In the genomic region with DNA sequence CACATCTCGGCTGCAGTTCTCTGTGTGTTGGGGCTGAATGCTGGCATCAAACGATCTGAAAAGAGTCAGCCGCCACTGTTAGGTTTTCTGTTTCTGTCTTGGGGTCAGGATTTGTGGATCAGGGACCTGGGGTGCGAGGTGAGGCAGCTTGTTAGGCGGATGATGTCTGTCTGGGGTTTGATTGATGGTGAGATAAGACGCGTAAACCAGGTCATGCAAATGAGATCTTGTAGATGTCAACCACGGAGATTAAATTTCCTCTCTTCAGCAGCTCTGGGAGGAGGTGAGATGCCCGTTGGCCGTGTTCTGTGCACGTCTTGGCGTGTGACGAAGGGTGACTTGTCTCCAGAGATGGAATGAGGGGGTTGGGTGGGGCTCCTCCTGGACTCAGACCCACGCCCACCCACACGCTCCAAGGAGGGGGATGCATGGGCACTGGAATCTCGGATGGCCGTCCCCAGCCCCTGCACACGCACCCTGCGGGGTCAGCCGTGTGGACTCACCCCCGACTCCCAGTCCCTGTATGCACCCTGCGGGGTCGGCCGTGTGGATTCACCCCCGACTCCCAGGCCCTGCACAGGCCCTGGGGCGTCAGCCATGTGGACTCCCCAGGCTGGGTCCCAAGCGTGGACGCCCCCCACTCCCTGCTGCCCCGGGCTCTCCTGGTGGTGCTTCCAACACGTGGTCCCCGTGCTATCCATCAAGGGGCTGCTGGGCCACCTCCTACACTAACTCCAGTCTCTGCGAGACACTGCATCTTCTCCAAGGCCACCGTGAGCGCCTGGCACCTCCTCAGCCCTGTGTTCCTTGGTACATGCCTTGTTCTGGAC, we compare ENCODE assay signal across 11 cellular contexts. TPM values are rescaled to one million over a fixed set of nuclear protein-coding genes. Genes with fewer than 3 reads are reported as not detected.
DNase-seq lines count a peak whose midpoint lies in the region; ATAC-seq and TF ChIP-seq lines count a peak whose summit lies in the region.
"Had no signal": no experiment of that assay in that cellular context is flagged by ENCODE, and none has a peak within 500 bp of the region (broad histone marks: within the 10 kb centered on the region; RNA-seq: fewer than 3 reads in every experiment).

No MANE protein-coding gene starts in this region.

- CTCF ChIA-PET in PC-3 (lab: Charles Lee), result no interaction called here

- H3K9ac ChIP-seq in PC-3 (ENCODE audit: low read length), result no peak overlapping the region

- H3K27me3 Mint-ChIP-seq in natural killer cell (ENCODE audit: low read depth in 2 of 2), result no peaks in the 10 kb centered on the region

- POLR2A ChIA-PET in PC-3 (lab: Charles Lee; ENCODE audit: unreplicated experiment), result no interaction called here

- intact Hi-C loops in natural killer cell (cut with micrococcal nuclease), result loop anchor here (2.0 kb wide), 1 partner anchor 16 kb away; the partner anchor contains the start of gene UVSSA
- intact Hi-C loops in thyroid gland (cut with DNase I), result no loop called here
- intact Hi-C loops in PC-3 (cut with micrococcal nuclease), result no loop called here

- no peaks in the 10 kb centered on the region for H4K20me1 ChIP-seq in PC-3 (ENCODE audit: low read length)

- H3F3A ChIP-seq in PC-3 (ENCODE audit: low read length, unreplicated experiment), result no peaks in the 10 kb centered on the region

- TF ChIP-seq POLR2A in erythroblast (IDR thresholded peaks at IDR 0.05; ENCODE audit: low read length), result no peak
- no peak for TF ChIP-seq POLR2A in thyroid gland (IDR thresholded peaks at IDR 0.05)

- H3K36me3 ChIP-seq in thyroid gland (peaks cover 17 to 22% of the 10 kb centered on the region in 2 donors), PC-3 (ENCODE audit: low read depth, low read length) (peaks cover 11% of the 10 kb centered on the region)

- H3K36me3 Mint-ChIP-seq in natural killer cell, result peaks cover 6% of the 10 kb centered on the region

- H3K79me2 ChIP-seq in PC-3 (ENCODE audit: low read length), result peaks cover 18% of the 10 kb centered on the region; the same call in 1 of the 2 replicates

- H3K27ac ChIP-seq in thyroid gland, result no peak overlapping the region
- no peak overlapping the region for H3K27ac ChIP-seq in PC-3 (ENCODE audit: low read length)
- H3K27ac ChIP-seq: epithelial cell of prostate had no signal

- H3K9me3 ChIP-seq in thyroid gland, result no peaks in the 10 kb centered on the region
- H3K9me3 ChIP-seq in PC-3 (ENCODE audit: low read length), result no peaks in the 10 kb centered on the region

- WGBS in thyroid gland, 2 donors, result 89 to 93% methylated on average over 23 to 34 of the region's 34 CpGs

- H3K9me3 Mint-ChIP-seq in natural killer cell, result peaks cover 0 to 2% of the 10 kb centered on the region in 2 donors

- H3K4me1 Mint-ChIP-seq in natural killer cell, result peaks cover 30 to 42% of the 10 kb centered on the region in 2 donors

- H3K4me3 ChIP-seq in thyroid gland (replicated peaks in 1 of 3) (no peak overlapping the region), PC-3 (ENCODE audit: low read length) (no peak overlapping the region)

- peak overlapping the region; percentile 64 to 96 for H3K27ac Mint-ChIP-seq in natural killer cell

- ATAC-seq in natural killer cell (peak; percentile 77 to 86 (median 84)), GM19351 (IDR thresholded peaks at IDR 0.05; ENCODE audit: unreplicated experiment) (no peak), PC-3 (no peak)

- H2AFZ ChIP-seq in PC-3 (ENCODE audit: low read length), result no peak overlapping the region

- H3K4me3 Mint-ChIP-seq in natural killer cell, result peak overlapping the region; percentile 61

- TF ChIP-seq CTCF in natural killer cell (IDR thresholded peaks at IDR 0.05) (no peak), thyroid gland (IDR thresholded peaks at IDR 0.05) (no peak), PC-3 (conservative IDR thresholded peaks at IDR 0.05; ENCODE audit: low read depth, low read length) (no peak)

- DNase-seq in T-helper 2 cell, result peak in 4 of 5 experiments; percentile 54 to 95 (median 72)
- DNase-seq in activated T-helper 1 cell treated with Interleukin-2 at 50 U/mL for 16 hours (ENCODE audit: low read depth), result peak; percentile 49
- no peak for DNase-seq in natural killer cell
- peak; percentile 45 to 71 for DNase-seq in stimulated activated CD8-positive, alpha-beta memory T cell treated with anti-CD3 and anti-CD28 coated beads, Interleukin-7, amount 100 ng/mL, for 48 hours (ENCODE audit: extremely low read depth in 1 of 2, low read depth in 1 of 2)
- DNase-seq in erythroblast (lab: John Stamatoyannopoulos, UW), result no peak
- DNase-seq in thyroid gland, result no peak
- DNase-seq in PC-3, result no peak
- DNase-seq: GDM1, NCI-H510A treated with DMSO at 0.1 percent for 48 hours had no signal

- H3K4me2 ChIP-seq in PC-3 (ENCODE audit: low read length), result no peak overlapping the region

- no TSS peak for BruUV-seq in PC-3 (replicated peaks; lab: Mats Ljungman, UMichigan)

- no peaks in the 10 kb centered on the region for H3K9me2 ChIP-seq in PC-3 (replicated peaks; ENCODE audit: low read length)

- no peaks in the 10 kb centered on the region for H3K27me3 ChIP-seq in thyroid gland
- H3K27me3 ChIP-seq in PC-3 (ENCODE audit: low read length), result no peaks in the 10 kb centered on the region

- H3K4me1 ChIP-seq in thyroid gland (no peaks in the 10 kb centered on the region), PC-3 (ENCODE audit: insufficient read depth, low read length) (no peaks in the 10 kb centered on the region)

RNA-seq across cellular contexts. Expression of gene UVSSA, which starts 16.0 kb away (rescaled TPM):
- total RNA-seq in natural killer cell (10 to 100 TPM; 48.0 to 59.4 (median 56.4) TPM), thyroid gland (10 to 100 TPM; 16.7 to 38.7 (median 27.7) TPM), PC-3 (2014; rRNA removed) (6.2 and 11.2 TPM in 2 replicates)

RNA-seq across cellular contexts. Expression of gene MAEA, which starts 41.3 kb away (rescaled TPM):
- total RNA-seq in natural killer cell, result 10 to 100 TPM; 63.5 to 89.2 (median 64.0) TPM
- total RNA-seq in thyroid gland, result 10 to 100 TPM; 85.3 to 99.5 (median 87.3) TPM
- total RNA-seq in PC-3 (2014; rRNA removed), result 48.1 and 81.4 TPM in 2 replicates

Comparison
In these comparisons a context has a peak if more than half of its experiments do, and no peak if none do; other contexts are left out.
1. DNase-seq: peak in T-helper 2 cell (4 of 5), activated T-helper 1 cell treated with Interleukin-2 at 50 U/mL for 16 hours (single experiment) and stimulated activated CD8-positive, alpha-beta memory T cell treated with anti-CD3 and anti-CD28 coated beads, Interleukin-7, amount 100 ng/mL, for 48 hours (2 of 2); none in natural killer cell (single experiment), erythroblast (0 of 2), thyroid gland (0 of 2) and PC-3 (single experiment).
2. ATAC-seq: peak in natural killer cell (3 of 3); none in GM19351 (single experiment) and PC-3 (single experiment).